ENCODE assay signal across 1 cellular context in genomic region chr3:101561630-101562328, GRCh38.
A peak's percentile ranks its signal among the peaks of the same experiment; 100 is the strongest.
TF ChIP-seq lines count a peak whose summit lies in the region.

TSS of gene TRMT10C (plus strand) at chr3:101561868. CDS start at chr3:101564782, 2,914 bp downstream.

TF ChIP-seq in GM12878, 131 proteins besides CTCF, POLR2A, EP300 and RAD21 (continued from another document and continues in another):
- TF ChIP-seq ZNF217 (IDR thresholded peaks at IDR 0.05) (peak; percentile 15; the same call in 1 of the 2 replicates), PAX5 (IDR thresholded peaks at IDR 0.05; ENCODE audit: borderline replicate concordance, low read depth, low read length) (no peak), RELA (IDR thresholded peaks at IDR 0.05; ENCODE audit: borderline replicate concordance, partially characterized antibody) (peak; percentile 11), PBX3 (IDR thresholded peaks at IDR 0.05; ENCODE audit: insufficient replicate concordance, low read depth, low read length) (peak; percentile 38), IRF4 (IDR thresholded peaks at IDR 0.05; ENCODE audit: low read depth, low read length) (no peak; the same call in 1 of the 2 replicates), ZNF592 (IDR thresholded peaks at IDR 0.05) (no peak), NR2C1 (IDR thresholded peaks at IDR 0.05) (no peak), ZBTB40 (IDR thresholded peaks at IDR 0.05; ENCODE audit: borderline replicate concordance) (peak; percentile 97), SMARCA5 (IDR thresholded peaks at IDR 0.05) (no peak), POU2F2 (IDR thresholded peaks at IDR 0.05; ENCODE audit: borderline replicate concordance, low read depth, low read length) (peak; percentile 92; the same call in 2 of the 3 replicates), CHD2 (IDR thresholded peaks at IDR 0.05; ENCODE audit: borderline replicate concordance, low read depth, low read length) (peak; percentile 65; the same call in 1 of the 2 replicates), KDM1A (IDR thresholded peaks at IDR 0.05; ENCODE audit: borderline replicate concordance) (no peak), HCFC1 (IDR thresholded peaks at IDR 0.05; ENCODE audit: low read length) (peak; percentile 69), YY1 (IDR thresholded peaks at IDR 0.05; ENCODE audit: low read depth, low read length) (peak; percentile 73), ETV6 (conservative IDR thresholded peaks at IDR 0.05 in 1 of 2, IDR thresholded peaks at IDR 0.05 in 1 of 2; ENCODE audit: borderline replicate concordance in 1 of 2, low read depth in 1 of 2) (no peak), MEF2B (IDR thresholded peaks at IDR 0.05; ENCODE audit: partially characterized antibody, poor library complexity, severe bottlenecking) (no peak), E2F4 (IDR thresholded peaks at IDR 0.05; ENCODE audit: low read depth, low read length) (no peak), ZZZ3 (IDR thresholded peaks at IDR 0.05; ENCODE audit: control insufficient read depth, insufficient read length, low read depth) (no peak), DPF2 (IDR thresholded peaks at IDR 0.05) (no peak), IRF3 (IDR thresholded peaks at IDR 0.05) (no peak), IKZF1 (conservative IDR thresholded peaks at IDR 0.05) (peak; percentile 52), TCF3 (IDR thresholded peaks at IDR 0.05; ENCODE audit: borderline replicate concordance, insufficient read depth, low read depth, low read length) (0 out of 2 replicates have a peak, but pooled peaks have one; percentile 46), FOXK2 (IDR thresholded peaks at IDR 0.05) (no peak; the same call in 1 of the 2 replicates), ZNF384 (IDR thresholded peaks at IDR 0.05; ENCODE audit: borderline replicate concordance, low read depth, low read length) (no peak), CBFB (IDR thresholded peaks at IDR 0.05; ENCODE audit: low read depth) (no peak; the same call in 1 of the 2 replicates), BRCA1 (IDR thresholded peaks at IDR 0.05; ENCODE audit: low read depth, low read length) (no peak), CBX5 (IDR thresholded peaks at IDR 0.05; ENCODE audit: low read depth) (peak; percentile 84; the same call in 1 of the 2 replicates), NFIC (IDR thresholded peaks at IDR 0.05; ENCODE audit: low read depth, low read length) (peak; percentile 15; the same call in 1 of the 2 replicates), STAT3 (IDR thresholded peaks at IDR 0.05; ENCODE audit: low read depth, low read length) (no peak), NR2F1 (conservative IDR thresholded peaks at IDR 0.05) (0 out of 2 replicates have a peak, but pooled peaks have one; percentile 30), RB1 (IDR thresholded peaks at IDR 0.05; ENCODE audit: borderline replicate concordance) (no peak; the same call in 1 of the 2 replicates), CREM (IDR thresholded peaks at IDR 0.05; ENCODE audit: low read depth) (peak; percentile 99), SKIL (IDR thresholded peaks at IDR 0.05; ENCODE audit: low read depth, poor library complexity, severe bottlenecking) (no peak), ZNF274 (IDR thresholded peaks at IDR 0.05; ENCODE audit: insufficient read depth, insufficient read length) (no peak), SP1 (IDR thresholded peaks at IDR 0.05; ENCODE audit: low read depth, low read length) (peak; percentile 20), NR2C2 (IDR thresholded peaks at IDR 0.05; ENCODE audit: borderline replicate concordance, control insufficient read depth, insufficient read length, low read depth) (no peak), YBX1 (IDR thresholded peaks at IDR 0.05) (no peak), SUPT20H (IDR thresholded peaks at IDR 0.05; ENCODE audit: borderline replicate concordance, control insufficient read depth, low read depth, low read length) (no peak), REST (IDR thresholded peaks at IDR 0.05; ENCODE audit: low read depth, low read length) (0 out of 2 replicates have a peak, but pooled peaks have one; percentile 37), MEF2A (IDR thresholded peaks at IDR 0.05; ENCODE audit: insufficient read depth, low read depth, low read length) (no peak), MTA3 (IDR thresholded peaks at IDR 0.05; ENCODE audit: borderline replicate concordance, low read length) (no peak), NBN (IDR thresholded peaks at IDR 0.05) (peak; percentile 89), EGR1 (IDR thresholded peaks at IDR 0.05; ENCODE audit: borderline replicate concordance in 1 of 2, low read depth in 2 of 2, low read length in 2 of 2) (peak; percentile 23 to 52; a peak in 1 of 3 replicates), HDAC2 (IDR thresholded peaks at IDR 0.05) (no peak), JUNB (IDR thresholded peaks at IDR 0.05) (no peak), TARDBP (IDR thresholded peaks at IDR 0.05; ENCODE audit: borderline replicate concordance) (0 out of 2 replicates have a peak, but pooled peaks have one; percentile 53), MYB (IDR thresholded peaks at IDR 0.05; ENCODE audit: borderline replicate concordance, low read depth, low read length) (no peak)
